8 cellular contexts compared by ENCODE assay signal in the genomic region with DNA sequence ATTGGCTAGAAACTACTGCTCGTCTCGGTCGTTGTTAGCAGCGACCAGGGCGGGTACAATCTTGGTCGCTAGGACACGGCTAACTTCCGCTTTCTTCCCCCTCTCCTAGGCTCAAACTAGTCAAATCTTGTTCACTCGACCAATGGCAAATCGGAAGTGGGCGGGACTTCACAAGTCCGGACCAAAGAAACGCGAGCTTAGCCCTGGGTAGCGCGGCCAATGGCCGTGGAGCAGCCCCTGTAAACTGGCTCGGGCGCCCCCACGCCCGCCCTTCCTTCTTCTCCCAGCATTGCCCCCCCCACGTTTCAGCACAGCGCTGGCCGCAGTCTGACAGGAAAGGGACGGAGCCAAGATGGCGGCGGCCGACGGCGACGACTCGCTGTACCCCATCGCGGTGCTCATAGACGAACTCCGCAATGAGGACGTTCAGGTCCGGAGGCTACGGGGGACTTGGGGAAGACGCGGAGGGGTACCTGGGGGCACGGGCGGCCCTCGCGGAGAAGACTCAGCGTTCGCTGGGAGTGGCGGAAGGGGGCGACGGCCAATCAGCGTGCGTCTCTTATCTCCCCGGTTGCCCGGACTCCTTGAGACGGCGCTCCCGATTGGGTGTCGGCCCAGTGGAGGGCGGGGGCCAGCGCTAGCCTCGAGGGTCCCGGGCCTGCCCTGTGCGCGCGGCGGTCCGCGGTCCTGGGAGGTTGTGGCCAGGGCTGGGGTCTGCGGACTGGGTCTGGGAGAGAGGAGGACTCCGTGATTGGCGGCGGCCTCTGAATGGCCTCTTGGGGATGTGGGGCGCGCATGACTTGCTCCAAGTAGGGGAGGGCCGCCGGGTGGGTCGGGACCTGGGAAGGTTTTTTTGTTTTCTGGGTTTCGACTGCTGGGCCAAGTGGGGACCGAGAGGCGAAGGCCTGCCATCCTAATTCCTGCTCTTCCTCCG. TPM values are rescaled to one million over a fixed set of nuclear protein-coding genes. Genes with fewer than 3 reads are reported as not detected.
DNase-seq lines count a peak whose midpoint lies in the region; ATAC-seq and TF ChIP-seq lines count a peak whose summit lies in the region.

Gene PPP2R1A (plus strand): TSS at position 308 of the 934 bp plus-strand sequence. CDS start 45 bp downstream, at position 353.

- peaks cover 15% of the 10 kb centered on the region for H3K36me3 ChIP-seq in CD8-positive, alpha-beta memory T cell (ENCODE audit: insufficient read depth, low read length)
- peaks cover 22% of the 10 kb centered on the region for H3K36me3 ChIP-seq in lower lobe of right lung

- peaks cover 43 to 55% (median 53%) of the 10 kb centered on the region in 3 donors for H3K4me1 Mint-ChIP-seq in CD8-positive, alpha-beta memory T cell

- no peaks in the 10 kb centered on the region for H3K9me3 ChIP-seq in CD8-positive, alpha-beta memory T cell (ENCODE audit: low read length)
- no peaks in the 10 kb centered on the region for H3K9me3 ChIP-seq in lower lobe of right lung

- CTCF ChIA-PET in CD8-positive, alpha-beta memory T cell (lab: Charles Lee) = interaction anchor here (1.0 to 1.8 kb wide), 5 partner anchors 12 to 52 kb away, joined by 3 to 9 read pairs (median 4); partner anchors contain the start of gene ZNF836

- intact Hi-C loops in lower lobe of right lung (cut with DNase I) = no loop called here

- peak; percentile 87 for ATAC-seq in GM19468 (IDR thresholded peaks at IDR 0.05; ENCODE audit: extremely low read depth, unreplicated experiment)
- peak; percentile 96 to 97 for ATAC-seq in lower lobe of right lung

- H3K4me3 Mint-ChIP-seq in CD8-positive, alpha-beta memory T cell = peak within 1 kb of the TSS; percentile 84 to 99 (median 96)

- H3K36me3 Mint-ChIP-seq in CD8-positive, alpha-beta memory T cell = peaks cover 4 to 38% (median 8%) of the 10 kb centered on the region in 3 donors

- DNase-seq in CD8-positive, alpha-beta memory T cell = peak; percentile 98 to 100 (median 98)
- DNase-seq in HS-5 (ENCODE audit: low read depth) (peak; percentile 100), lower lobe of right lung (peak; percentile 100)
- peak; percentile 100 for DNase-seq in NK-92 treated with Interleukin-12 subunit alpha and Interleukin-12 subunit beta, amount 100 ng/mL, for 24 hours (lab: John Stamatoyannopoulos, UW)
- DNase-seq in activated CD8-positive, alpha-beta memory T cell treated with anti-CD3 and anti-CD28 coated beads for 24 hours = peak; percentile 100
- peak; percentile 97 for DNase-seq in effector CD4-positive, alpha-beta T cell
- DNase-seq in stimulated activated CD4-positive, alpha-beta T cell treated with anti-CD3 and anti-CD28 coated beads, TNF-alpha, amount 100 ng/mL, for 24 hours (ENCODE audit: low read depth in 3 of 3) = peak; percentile 95 to 97 (median 96)

- peak within 1 kb of the TSS; percentile 98 for H3K27ac ChIP-seq in CD8-positive, alpha-beta memory T cell (ENCODE audit: low read depth, low read length)
- peak within 1 kb of the TSS; percentile 99 for H3K27ac ChIP-seq in lower lobe of right lung

- POLR2A ChIA-PET in CD8-positive, alpha-beta memory T cell (lab: Charles Lee) = interaction anchor here (0.5 to 1.7 kb wide), 11 partner anchors 11 to 533 kb away, joined by 3 to 31 read pairs (median 7); partner anchors contain the start of genes ZNF432, ZNF615, ZNF616 and ZNF836

- peak within 1 kb of the TSS; percentile 91 to 100 (median 100) for H3K27ac Mint-ChIP-seq in CD8-positive, alpha-beta memory T cell

- H3K9me3 Mint-ChIP-seq in CD8-positive, alpha-beta memory T cell = no peaks in the 10 kb centered on the region

- H3K27me3 Mint-ChIP-seq in CD8-positive, alpha-beta memory T cell = peaks cover 0 to 3% of the 10 kb centered on the region in 2 donors

- H3K4me1 ChIP-seq in CD8-positive, alpha-beta memory T cell (ENCODE audit: insufficient read depth, low read length) = peaks cover 48% of the 10 kb centered on the region
- peaks cover 36% of the 10 kb centered on the region for H3K4me1 ChIP-seq in lower lobe of right lung

- H3K4me3 ChIP-seq in CD8-positive, alpha-beta memory T cell (ENCODE audit: low read length) = peak within 1 kb of the TSS; percentile 92
- H3K4me3 ChIP-seq in lower lobe of right lung = peak within 1 kb of the TSS; percentile 87

- no peak for TF ChIP-seq CTCF in lower lobe of right lung (IDR thresholded peaks at IDR 0.05)

- H3K27me3 ChIP-seq in CD8-positive, alpha-beta memory T cell (ENCODE audit: insufficient read depth, low read length, poor library complexity, severe bottlenecking) = no peaks in the 10 kb centered on the region
- H3K27me3 ChIP-seq in lower lobe of right lung (ENCODE audit: low read depth) = no peaks in the 10 kb centered on the region

RNA-seq across cellular contexts. Expression of gene PPP2R1A, which starts in this region (rescaled TPM):
- 100 to 1,000 TPM; 232 to 250 TPM for total RNA-seq in CD8-positive, alpha-beta memory T cell
- 200 TPM for polyA plus RNA-seq in CD8-positive, alpha-beta memory T cell
- 154 TPM for total RNA-seq in lower lobe of right lung

Comparison
In these comparisons a context has a peak if more than half of its experiments do, and no peak if none do; other contexts are left out.
1. Peak in every context shown above with its lines: DNase-seq, ATAC-seq, H3K4me3 ChIP-seq and H3K27ac ChIP-seq.